ENCODE assay signal across 8 cellular contexts in the genomic region with DNA sequence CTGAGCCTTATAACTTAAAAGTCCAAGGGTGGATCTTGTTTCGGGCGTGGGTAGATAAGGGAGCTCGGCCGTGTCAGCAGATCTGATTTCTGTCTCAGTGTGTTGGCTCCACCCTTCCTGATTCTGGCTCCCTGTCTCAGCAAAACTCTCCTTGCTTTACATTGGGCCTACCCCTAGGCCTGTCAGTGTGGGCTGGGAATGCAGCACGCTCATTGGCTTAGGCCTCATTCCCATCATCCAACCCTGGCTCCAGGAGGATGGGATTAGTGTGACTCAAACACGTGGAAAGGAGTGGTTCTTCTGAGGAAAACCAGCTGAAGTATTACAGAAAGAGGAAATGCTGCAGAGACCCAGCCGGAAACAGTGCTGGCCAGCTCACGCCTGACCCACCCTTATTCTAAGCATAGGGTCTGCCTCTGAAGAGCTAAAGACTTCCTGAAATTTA. TPM values are rescaled to one million over a fixed set of nuclear protein-coding genes. Genes with fewer than 3 reads are reported as not detected.
DNase-seq lines count a peak whose midpoint lies in the region; ATAC-seq lines count a peak whose summit lies in the region.

No MANE protein-coding gene starts in this region.

- no peaks in the 10 kb centered on the region for H3K9me3 Mint-ChIP-seq in activated naive CD8-positive, alpha-beta T cell treated with anti-CD3 and anti-CD28 coated beads for 36 hours

- peak overlapping the region; percentile 18 for H3K27ac Mint-ChIP-seq in activated naive CD8-positive, alpha-beta T cell treated with anti-CD3 and anti-CD28 coated beads for 36 hours

- H3K4me3 ChIP-seq in rectal smooth muscle tissue (ENCODE audit: low read length) = peak overlapping the region; percentile 57

- peak; percentile 67 for ATAC-seq in GM21576 (IDR thresholded peaks at IDR 0.05; ENCODE audit: unreplicated experiment)
- peak; percentile 100 for ATAC-seq in left ventricle myocardium superior

- no peak overlapping the region for H3K9ac ChIP-seq in rectal smooth muscle tissue (ENCODE audit: low read length)

- H3K27me3 Mint-ChIP-seq in activated naive CD8-positive, alpha-beta T cell treated with anti-CD3 and anti-CD28 coated beads for 36 hours = no peaks in the 10 kb centered on the region

- H3K4me3 Mint-ChIP-seq in activated naive CD8-positive, alpha-beta T cell treated with anti-CD3 and anti-CD28 coated beads for 36 hours = no peak overlapping the region

- no peaks in the 10 kb centered on the region for H3K27me3 ChIP-seq in rectal smooth muscle tissue (ENCODE audit: control insufficient read depth, insufficient read depth, low read length)

- peaks cover 9% of the 10 kb centered on the region for H3K4me1 ChIP-seq in rectal smooth muscle tissue (ENCODE audit: control insufficient read depth, insufficient read depth, low read length)

- no peaks in the 10 kb centered on the region for H3K36me3 Mint-ChIP-seq in activated naive CD8-positive, alpha-beta T cell treated with anti-CD3 and anti-CD28 coated beads for 36 hours

- intact Hi-C loops in left ventricle myocardium superior (cut with micrococcal nuclease) = no loop called here

- H3K4me1 Mint-ChIP-seq in activated naive CD8-positive, alpha-beta T cell treated with anti-CD3 and anti-CD28 coated beads for 36 hours = peaks cover 14% of the 10 kb centered on the region

- H3K36me3 ChIP-seq in rectal smooth muscle tissue (ENCODE audit: control insufficient read depth, insufficient read depth, low read length) = no peaks in the 10 kb centered on the region

- peak overlapping the region; percentile 92 for H3K27ac ChIP-seq in rectal smooth muscle tissue (ENCODE audit: low read depth, low read length)

- DNase-seq in EH (ENCODE audit: low read depth) = peak; percentile 21
- DNase-seq in LHCN-M2 (ENCODE audit: low read depth) = peak; percentile 21
- no peak for DNase-seq in activated naive CD8-positive, alpha-beta T cell treated with anti-CD3 and anti-CD28 coated beads for 36 hours
- DNase-seq in left ventricle myocardium superior = peak; percentile 77
- no peak for DNase-seq in NCI-H345 (lab: John Stamatoyannopoulos, UW)
- DNase-seq in activated CD8-positive, alpha-beta memory T cell treated with anti-CD3 and anti-CD28 coated beads, Interleukin-2, amount 50 U/mL, for 4 hours = no peak

RNA-seq across cellular contexts. Expression of a gene that starts 59.9 kb away (rescaled TPM):
- total RNA-seq in LHCN-M2 (2014; rRNA removed) (59.8 and 67.0 TPM in 2 replicates), left ventricle myocardium superior (174 TPM)
- polyA plus RNA-seq in LHCN-M2 (2012) = 63.3 TPM
- total RNA-seq in activated naive CD8-positive, alpha-beta T cell treated with anti-CD3 and anti-CD28 coated beads for 36 hours = 10 to 100 TPM; 95.2 to 96.0 TPM

Comparison
In these comparisons a context has a peak if more than half of its experiments do, and no peak if none do; other contexts are left out.
1. DNase-seq: peak in EH (single experiment), LHCN-M2 (single experiment) and left ventricle myocardium superior (single experiment); none in activated naive CD8-positive, alpha-beta T cell treated with anti-CD3 and anti-CD28 coated beads for 36 hours (single experiment), NCI-H345 (single experiment) and activated CD8-positive, alpha-beta memory T cell treated with anti-CD3 and anti-CD28 coated beads, Interleukin-2, amount 50 U/mL, for 4 hours (single experiment).